ENCODE assay signal across 8 cellular contexts in genomic region chr17:78933959-78934568, GRCh38. TPM values are rescaled to one million over a fixed set of nuclear protein-coding genes. Genes with fewer than 3 reads are reported as not detected.
DNase-seq lines count a peak whose midpoint lies in the region; ATAC-seq and TF ChIP-seq lines count a peak whose summit lies in the region.

No MANE protein-coding gene starts in this region.

- H3K9me3 Mint-ChIP-seq in naive thymus-derived CD8-positive, alpha-beta T cell: no peaks in the 10 kb centered on the region

- POLR2A ChIA-PET in naive thymus-derived CD8-positive, alpha-beta T cell (lab: Charles Lee): no interaction called here

- no peaks in the 10 kb centered on the region for H3K79me2 ChIP-seq in fibroblast of lung (ENCODE audit: control insufficient read depth, insufficient read depth, low read length)

- peak overlapping the region in 3 of 10 donors; percentile 45 to 65 (median 57) for H3K27ac Mint-ChIP-seq in naive thymus-derived CD8-positive, alpha-beta T cell

- TF ChIP-seq CTCF in BE2C (IDR thresholded peaks at IDR 0.05; ENCODE audit: low read depth, low read length) (no peak), LNCaP clone FGC (IDR thresholded peaks at IDR 0.05; ENCODE audit: control insufficient read depth, extremely low read depth, insufficient read depth) (no peak), fibroblast of lung (conservative IDR thresholded peaks at IDR 0.05 in 1 of 2, IDR thresholded peaks at IDR 0.05 in 1 of 2; ENCODE audit: low read depth in 1 of 2, low read length in 2 of 2) (no peak)

- ATAC-seq in SK-N-SH treated with all-trans-retinoic acid at 6 μM for 48 hours (peak; percentile 69), HG02588 (IDR thresholded peaks at IDR 0.05; ENCODE audit: unreplicated experiment) (no peak), GM21723 (IDR thresholded peaks at IDR 0.05; ENCODE audit: unreplicated experiment) (no peak)
- no peak for ATAC-seq in naive thymus-derived CD8-positive, alpha-beta T cell

- H4K20me1 ChIP-seq in fibroblast of lung (ENCODE audit: control insufficient read depth, extremely low read depth, insufficient read depth, low read length): no peaks in the 10 kb centered on the region

- no peak overlapping the region for H3K4me3 Mint-ChIP-seq in naive thymus-derived CD8-positive, alpha-beta T cell

- no peaks in the 10 kb centered on the region for H3K36me3 Mint-ChIP-seq in naive thymus-derived CD8-positive, alpha-beta T cell

- H3K9me3 ChIP-seq in BE2C: no peaks in the 10 kb centered on the region
- no peaks in the 10 kb centered on the region for H3K9me3 ChIP-seq in fibroblast of lung (ENCODE audit: control insufficient read depth, insufficient read depth, low read depth, low read length)

- H3K4me1 Mint-ChIP-seq in naive thymus-derived CD8-positive, alpha-beta T cell: peaks cover 0 to 11% (median 3%) of the 10 kb centered on the region in 4 donors

- DNase-seq in BE2C (peak; percentile 92), LNCaP clone FGC (ENCODE audit: low read depth) (peak; percentile 97), fibroblast of lung (ENCODE audit: low read depth in 2 of 2) (peak; percentile 99), myocyte (ENCODE audit: low read depth) (peak; percentile 100)
- no peak for DNase-seq in naive thymus-derived CD8-positive, alpha-beta T cell

- peak overlapping the region; percentile 35 for H3K4me3 ChIP-seq in BE2C (ENCODE audit: low read depth, low read length)
- H3K4me3 ChIP-seq in LNCaP clone FGC (ENCODE audit: low read depth, low read length): peak overlapping the region; percentile 43
- H3K4me3 ChIP-seq in fibroblast of lung (replicated peaks in 1 of 4; ENCODE audit: control extremely low read depth in 1 of 4, insufficient read depth in 1 of 4, low read depth in 3 of 4, low read length in 4 of 4): peak overlapping the region; percentile 8 to 43 (median 15)

- H3K4me2 ChIP-seq in fibroblast of lung (ENCODE audit: extremely low read depth, insufficient read depth, low read length): peak overlapping the region; percentile 90

- peak overlapping the region; percentile 98 for H3K27ac ChIP-seq in fibroblast of lung (ENCODE audit: insufficient read depth, low read length)

- H3K27me3 Mint-ChIP-seq in naive thymus-derived CD8-positive, alpha-beta T cell: peaks cover 0 to 3% (median 0%) of the 10 kb centered on the region in 5 donors

- H3K27me3 ChIP-seq in BE2C: no peaks in the 10 kb centered on the region
- no peaks in the 10 kb centered on the region for H3K27me3 ChIP-seq in fibroblast of lung (ENCODE audit: control insufficient read depth, insufficient read depth, low read length)

- H3K9ac ChIP-seq in fibroblast of lung (ENCODE audit: insufficient read depth, low read length): peak overlapping the region; percentile 74

- H2AFZ ChIP-seq in fibroblast of lung (ENCODE audit: low read length): no peak overlapping the region

- H3K36me3 ChIP-seq in BE2C (no peaks in the 10 kb centered on the region), fibroblast of lung (ENCODE audit: control insufficient read depth, insufficient read depth, low read length) (peaks cover 2% of the 10 kb centered on the region)

- peaks cover 25% of the 10 kb centered on the region for H3K4me1 ChIP-seq in BE2C
- peaks cover 31% of the 10 kb centered on the region for H3K4me1 ChIP-seq in fibroblast of lung (ENCODE audit: control insufficient read depth, extremely low read depth, insufficient read depth, low read length)

TF ChIP-seq in SK-N-SH treated with all-trans-retinoic acid at 6 μM for 48 hours, 23 proteins besides CTCF, POLR2A, EP300 and RAD21:
- no peak; the same call in 1 of the 2 replicates for TF ChIP-seq CSDC2 (CRISPR knock-in tag; IDR thresholded peaks at IDR 0.05)
- TF ChIP-seq ISL1 (CRISPR knock-in tag; IDR thresholded peaks at IDR 0.05): peak; percentile 71
- no peak; the same call in 1 of the 2 replicates for TF ChIP-seq ZNF8 (CRISPR knock-in tag; IDR thresholded peaks at IDR 0.05)
- peak; percentile 57; the same call in 1 of the 2 replicates for TF ChIP-seq CREB5 (CRISPR knock-in tag; IDR thresholded peaks at IDR 0.05; ENCODE audit: low read depth)
- TF ChIP-seq ZFP3 (CRISPR knock-in tag; IDR thresholded peaks at IDR 0.05): 0 out of 2 replicates have a peak, but pooled peaks have one; percentile 5
- TF ChIP-seq SNAI2 (CRISPR knock-in tag; IDR thresholded peaks at IDR 0.05): peak; percentile 68; the same call in 1 of the 2 replicates
- 0 out of 2 replicates have a peak, but pooled peaks have one; percentile 19 for TF ChIP-seq CSRNP3 (CRISPR knock-in tag; IDR thresholded peaks at IDR 0.05)
- no peak for TF ChIP-seq ZC3H10 (CRISPR knock-in tag; IDR thresholded peaks at IDR 0.05)
- TF ChIP-seq ZFP30 (CRISPR knock-in tag; IDR thresholded peaks at IDR 0.05): 0 out of 2 replicates have a peak, but pooled peaks have one; percentile 17
- TF ChIP-seq TCF4 (CRISPR knock-in tag; IDR thresholded peaks at IDR 0.05; ENCODE audit: borderline replicate concordance): peak; percentile 62; the same call in 1 of the 2 replicates
TF ChIP-seq in SK-N-SH treated with all-trans-retinoic acid at 6 μM for 48 hours: peak in this region for 7.

RNA-seq across cellular contexts. Expression of gene TIMP2, which starts 8.9 kb away (rescaled TPM):
- 93.4 TPM for polyA plus RNA-seq in BE2C (2012; ENCODE audit: insufficient read depth, insufficient read length, low read depth)
- total RNA-seq in fibroblast of lung (88.9 and 155 TPM in 2 replicates), myocyte (197 and 208 TPM in 2 replicates)
- polyA plus RNA-seq in fibroblast of lung: 607 and 745 TPM in 2 replicates
- polyA plus RNA-seq in fibroblast of lung (2012): 667 and 999 TPM in 2 replicates
- polyA minus RNA-seq in fibroblast of lung (ENCODE audit: low replicate concordance): 484 and 816 TPM in 2 replicates
- polyA plus RNA-seq in myocyte (2012): 598 TPM
- total RNA-seq in naive thymus-derived CD8-positive, alpha-beta T cell: 1 to 10 TPM; 6.2 to 7.3 TPM
- under 1 TPM; 0.22 to 0.75 (median 0.60) TPM for polyA plus RNA-seq in naive thymus-derived CD8-positive, alpha-beta T cell

RNA-seq across cellular contexts. Expression of gene CEP295NL, which starts 31.1 kb away (rescaled TPM):
- polyA plus RNA-seq in BE2C (2012; ENCODE audit: insufficient read depth, insufficient read length, low read depth): 0.62 TPM
- total RNA-seq in fibroblast of lung (2.3 and 2.8 TPM in 2 replicates), myocyte (0.10 and 1.7 TPM in 2 replicates)
- 0.10 and 0.15 TPM in 2 replicates for polyA plus RNA-seq in fibroblast of lung
- 0.15 and 0.35 TPM in 2 replicates for polyA plus RNA-seq in fibroblast of lung (2012)
- 0.56 TPM in 1 of 2 replicates, not detected in the other for polyA minus RNA-seq in fibroblast of lung (ENCODE audit: low replicate concordance)
- 1.3 TPM for polyA plus RNA-seq in myocyte (2012)
- total RNA-seq in naive thymus-derived CD8-positive, alpha-beta T cell: under 1 TPM in 1 of 2 experiments, not detected in 1; 0.86 TPM
- not detected for polyA plus RNA-seq in naive thymus-derived CD8-positive, alpha-beta T cell

RNA-seq across cellular contexts. Expression of gene LGALS3BP, which starts 45.7 kb away (rescaled TPM):
- 544 TPM for polyA plus RNA-seq in BE2C (2012; ENCODE audit: insufficient read depth, insufficient read length, low read depth)
- 320 and 387 TPM in 2 replicates for total RNA-seq in fibroblast of lung
- polyA plus RNA-seq in fibroblast of lung: 93.2 and 128 TPM in 2 replicates
- polyA plus RNA-seq in fibroblast of lung (2012): 160 and 278 TPM in 2 replicates
- polyA minus RNA-seq in fibroblast of lung (ENCODE audit: low replicate concordance): 166 and 363 TPM in 2 replicates
- 437 and 456 TPM in 2 replicates for total RNA-seq in myocyte
- 442 TPM for polyA plus RNA-seq in myocyte (2012)
- total RNA-seq in naive thymus-derived CD8-positive, alpha-beta T cell: 10 to 100 TPM; 50.5 to 54.4 TPM
- 10 to 100 TPM; 51.5 to 90.6 (median 88.6) TPM for polyA plus RNA-seq in naive thymus-derived CD8-positive, alpha-beta T cell

Comparison
In these comparisons a context has a peak if more than half of its experiments do, and no peak if none do; other contexts are left out.
1. DNase-seq: peak in BE2C (single experiment), LNCaP clone FGC (single experiment), fibroblast of lung (2 of 2) and myocyte (single experiment); none in naive thymus-derived CD8-positive, alpha-beta T cell (0 of 10).
2. RNA of gene TIMP2, which starts 8.9 kb away (total RNA-seq): 197 to 208 TPM in myocyte and 88.9 to 155 TPM in fibroblast of lung; 6.2 to 7.3 TPM in naive thymus-derived CD8-positive, alpha-beta T cell; every median in the first group is over 10 times any median in the second.
3. Peak in every context shown above with its lines, with median percentiles within 50 percentile points of each other: H3K4me3 ChIP-seq.